In the genomic region with DNA sequence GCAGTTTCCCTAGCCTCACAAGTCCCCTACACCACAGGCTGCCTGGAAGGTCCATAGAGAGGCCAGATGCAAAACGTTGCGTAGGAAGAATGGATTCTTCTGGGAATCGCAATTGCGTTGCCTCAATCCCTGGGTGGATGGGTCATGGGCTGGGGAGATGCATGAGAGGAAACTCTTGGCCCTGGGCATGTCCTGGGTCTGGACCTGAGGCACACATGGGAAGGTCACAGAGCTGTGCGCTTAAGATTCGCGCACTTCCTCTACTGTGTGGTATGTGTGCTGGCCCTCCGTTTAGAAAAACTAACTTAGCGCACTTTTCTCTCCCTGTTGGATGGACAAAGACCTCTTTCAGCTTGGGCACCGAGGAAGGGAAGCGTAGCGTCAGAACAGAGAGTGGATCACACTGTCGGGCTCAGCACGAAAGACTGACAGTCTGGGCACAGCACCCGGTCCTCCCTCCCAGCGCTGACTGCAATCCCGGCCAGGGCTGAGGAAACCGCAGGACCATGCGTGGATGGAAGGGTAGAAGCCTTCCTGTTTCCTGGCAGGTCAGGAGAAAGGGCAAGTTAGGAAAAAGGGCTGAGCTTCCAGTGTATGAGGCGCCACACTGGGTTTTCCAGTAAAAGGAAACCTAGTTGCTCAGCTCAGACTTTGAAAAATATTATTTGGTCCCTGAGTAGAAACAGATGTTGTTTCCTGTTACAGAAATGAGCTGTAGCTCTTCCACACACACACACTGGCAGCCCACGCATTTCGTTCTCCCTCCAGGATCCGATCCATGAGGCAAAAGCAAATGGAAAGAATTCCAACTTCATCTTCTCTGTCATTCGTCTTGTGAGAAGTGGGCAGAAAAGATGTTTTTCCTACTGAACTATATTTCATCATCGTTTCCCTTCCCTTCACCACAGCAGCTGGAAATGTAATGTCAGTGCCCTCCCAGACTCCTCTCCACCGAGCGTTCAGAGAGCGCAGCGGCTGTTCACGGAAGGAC, we compare ENCODE assay signal across 9 cellular contexts.
DNase-seq lines count a peak whose midpoint lies in the region; ATAC-seq, FAIRE-seq and TF ChIP-seq lines count a peak whose summit lies in the region.
"Had no signal": no experiment of that assay in that cellular context is flagged by ENCODE, and none has a peak within 500 bp of the region (broad histone marks: within the 10 kb centered on the region; RNA-seq: fewer than 3 reads in every experiment).

No MANE protein-coding gene starts in this region.

- H3K27me3 Mint-ChIP-seq in stimulated activated memory B cell treated with anti-CD40 and anti-IgM and Interleukin-4, amounts not matched to agents 10 μg/mL and 1 μg/mL and 100 μg/mL, for 72 hours: peaks cover 52% of the 10 kb centered on the region

- DNase-seq in HL-60 (ENCODE audit: low read depth in 1 of 2, low spot score in 1 of 2) (peak in 1 of 2 experiments; percentile 27), body of pancreas (peak in 2 of 4 donors; percentile 21 to 39), kidney glomerular epithelial cell (lab: John Stamatoyannopoulos, UW) (no peak), COR-L47 (lab: John Stamatoyannopoulos, UW) (no peak), NCI-H146 treated with DMSO at 0.1 percent for 48 hours (lab: John Stamatoyannopoulos, UW; ENCODE audit: unreplicated experiment) (no peak), small intestine (no peak)
- DNase-seq: NCI-H748 treated with DMSO at 0.1 percent for 48 hours had no signal

- intact Hi-C loops in body of pancreas (cut with DNase I): no loop called here

- H3K27ac ChIP-seq in HL-60 (replicated peaks) (no peak overlapping the region), body of pancreas (peak overlapping the region in 2 of 4 donors; percentile 29 to 47), liver (ENCODE audit: low read depth in 1 of 2, low read length in 2 of 2) (peak overlapping the region in 1 of 2 donors; percentile 14), small intestine (ENCODE audit: low read depth in 1 of 2, low read length in 1 of 2) (peak overlapping the region in 1 of 2 donors; percentile 74)

- FAIRE-seq in small intestine (lab: Jason Lieb, UNC): no peak

- no peak overlapping the region for H3K27ac Mint-ChIP-seq in stimulated activated memory B cell treated with anti-CD40 and anti-IgM and Interleukin-4, amounts not matched to agents 10 μg/mL and 1 μg/mL and 100 μg/mL, for 72 hours

- TF ChIP-seq RAD21 in liver (IDR thresholded peaks at IDR 0.05): no peak

- no peaks in the 10 kb centered on the region for H3K36me3 ChIP-seq in body of pancreas (replicated peaks in 1 of 2; ENCODE audit: insufficient read depth in 1 of 2, low read depth in 2 of 2)
- no peaks in the 10 kb centered on the region for H3K36me3 ChIP-seq in liver (ENCODE audit: control insufficient read depth in 4 of 4, insufficient read depth in 3 of 4, low read depth in 1 of 4, low read length in 3 of 4)
- H3K36me3 ChIP-seq in small intestine (ENCODE audit: control insufficient read depth in 2 of 2, insufficient read depth in 2 of 2, low read length in 2 of 2): no peaks in the 10 kb centered on the region

- TF ChIP-seq POLR2A in body of pancreas (IDR thresholded peaks at IDR 0.05): no peak

- H3K36me3 Mint-ChIP-seq in stimulated activated memory B cell treated with anti-CD40 and anti-IgM and Interleukin-4, amounts not matched to agents 10 μg/mL and 1 μg/mL and 100 μg/mL, for 72 hours: no peaks in the 10 kb centered on the region

- H3K4me1 Mint-ChIP-seq in stimulated activated memory B cell treated with anti-CD40 and anti-IgM and Interleukin-4, amounts not matched to agents 10 μg/mL and 1 μg/mL and 100 μg/mL, for 72 hours: peaks cover 5% of the 10 kb centered on the region

- no peak overlapping the region for H3K4me3 Mint-ChIP-seq in stimulated activated memory B cell treated with anti-CD40 and anti-IgM and Interleukin-4, amounts not matched to agents 10 μg/mL and 1 μg/mL and 100 μg/mL, for 72 hours

- peak; percentile 58 for ATAC-seq in body of pancreas
- peak; percentile 41 for ATAC-seq in stimulated activated memory B cell treated with anti-CD40 and anti-IgM and Interleukin-4, amounts not matched to agents 10 μg/mL and 1 μg/mL and 100 μg/mL, for 72 hours

- peaks cover 4% of the 10 kb centered on the region for H3K4me1 ChIP-seq in body of pancreas
- H3K4me1 ChIP-seq in liver (ENCODE audit: control insufficient read depth in 4 of 4, insufficient read depth in 4 of 4, low read length in 3 of 4): peaks cover 2 to 13% (median 7%) of the 10 kb centered on the region in 4 donors
- H3K4me1 ChIP-seq in small intestine (ENCODE audit: control insufficient read depth in 2 of 2, insufficient read depth in 1 of 2, low read depth in 1 of 2, low read length in 1 of 2): no peaks in the 10 kb centered on the region

- TF ChIP-seq CTCF in HL-60 (IDR thresholded peaks at IDR 0.05; ENCODE audit: insufficient read depth, low read length): no peak
- TF ChIP-seq CTCF in body of pancreas (IDR thresholded peaks at IDR 0.05): no peak
- no peak for TF ChIP-seq CTCF in liver (IDR thresholded peaks at IDR 0.05; ENCODE audit: low read depth, low read length, missing input control)

- 66 to 77% methylated on average over 28 to 30 of the region's 30 CpGs for WGBS in body of pancreas, 2 donors
- WGBS in liver: 73% methylated on average over 30 of the region's 30 CpGs
- 49 to 83% (median 67%) methylated on average over 30 of the region's 30 CpGs for WGBS in small intestine, 3 donors

- H3K4me3 ChIP-seq in HL-60 (replicated peaks; ENCODE audit: insufficient read depth, low read length) (peak overlapping the region; percentile 12; the same call in 1 of the 2 replicates), body of pancreas (no peak overlapping the region), liver (ENCODE audit: low read depth in 1 of 3, low read length in 3 of 3) (no peak overlapping the region), small intestine (ENCODE audit: low read depth in 1 of 2, low read length in 2 of 2) (no peak overlapping the region)

- no peaks in the 10 kb centered on the region for H3K9me3 ChIP-seq in body of pancreas
- H3K9me3 ChIP-seq in liver (ENCODE audit: control insufficient read depth in 4 of 4, low read length in 3 of 4): no peaks in the 10 kb centered on the region
- H3K9me3 ChIP-seq in small intestine (ENCODE audit: control insufficient read depth, low read depth): no peaks in the 10 kb centered on the region

- H3K9me3 Mint-ChIP-seq in stimulated activated memory B cell treated with anti-CD40 and anti-IgM and Interleukin-4, amounts not matched to agents 10 μg/mL and 1 μg/mL and 100 μg/mL, for 72 hours: peaks cover 3% of the 10 kb centered on the region

- H3K9ac ChIP-seq in liver (ENCODE audit: low read depth in 1 of 2, low read length in 2 of 2): no peak overlapping the region

- peaks cover 6% of the 10 kb centered on the region for H3K27me3 ChIP-seq in HL-60 (ENCODE audit: insufficient read depth, poor library complexity, severe bottlenecking)
- H3K27me3 ChIP-seq in body of pancreas: no peaks in the 10 kb centered on the region
- H3K27me3 ChIP-seq in liver (ENCODE audit: control insufficient read depth in 4 of 4, insufficient read depth in 4 of 4, low read length in 3 of 4): no peaks in the 10 kb centered on the region
- H3K27me3 ChIP-seq in small intestine (ENCODE audit: control insufficient read depth in 2 of 2, insufficient read depth in 2 of 2, low read length in 2 of 2): peaks cover 0 to 2% of the 10 kb centered on the region in 2 donors

TF ChIP-seq in liver, 16 proteins besides CTCF, POLR2A, EP300 and RAD21:
- TF ChIP-seq FOXA1 (IDR thresholded peaks at IDR 0.05) (no peak), NR2F2 (IDR thresholded peaks at IDR 0.05) (peak; percentile 28), SP1 (IDR thresholded peaks at IDR 0.05) (peak; percentile 12)
